1 cellular context compared by ENCODE assay signal in the genomic region with DNA sequence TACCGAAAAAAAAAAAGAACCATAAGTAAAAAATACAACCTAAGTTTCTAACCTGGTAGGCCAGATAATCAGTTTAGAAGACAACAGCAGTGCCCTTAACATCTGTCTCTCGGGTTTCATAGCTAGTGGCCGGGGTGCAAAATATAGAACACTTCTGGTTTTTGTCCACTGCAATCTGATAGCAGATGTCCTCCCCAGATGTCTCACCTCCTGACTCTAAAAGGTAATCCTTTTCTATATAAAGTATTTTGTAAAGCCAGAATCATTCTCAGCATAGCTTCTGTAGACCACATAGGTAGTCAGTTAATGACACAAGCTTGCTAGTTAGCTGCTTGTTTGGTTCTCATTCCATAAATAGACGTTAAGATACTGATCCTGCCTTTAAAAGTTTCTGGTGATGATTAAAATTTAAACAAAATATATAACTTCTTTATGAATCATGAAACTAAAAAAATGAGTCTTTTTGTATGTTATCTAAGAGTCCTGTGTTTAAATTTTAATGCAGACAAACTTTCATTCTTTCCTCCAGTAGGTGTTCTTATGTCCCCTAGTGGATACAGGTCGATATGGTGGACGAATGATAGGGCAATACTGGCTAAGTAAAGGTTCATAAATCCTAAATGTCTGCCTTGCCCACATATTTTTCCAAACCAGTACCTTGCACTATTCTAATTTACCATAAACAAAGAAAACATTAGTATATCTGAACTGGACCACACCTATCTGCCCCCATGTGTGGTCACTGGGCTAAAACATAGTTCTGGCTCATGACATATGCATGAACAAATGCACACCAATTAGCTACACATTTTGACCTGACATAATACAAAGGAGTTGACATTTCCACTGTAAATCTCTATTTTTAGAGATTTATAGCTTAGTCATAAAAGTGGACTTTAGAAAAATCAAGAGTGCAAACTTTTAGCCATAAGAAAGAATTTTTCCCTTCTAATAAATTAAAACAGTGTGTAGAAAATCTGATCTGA.
TF ChIP-seq lines count a peak whose summit lies in the region.

No MANE protein-coding gene starts in this region.

TF ChIP-seq in HCT116, 20 proteins besides CTCF, POLR2A, EP300 and RAD21 (continued from another document):
- TF ChIP-seq, protein P1, sequence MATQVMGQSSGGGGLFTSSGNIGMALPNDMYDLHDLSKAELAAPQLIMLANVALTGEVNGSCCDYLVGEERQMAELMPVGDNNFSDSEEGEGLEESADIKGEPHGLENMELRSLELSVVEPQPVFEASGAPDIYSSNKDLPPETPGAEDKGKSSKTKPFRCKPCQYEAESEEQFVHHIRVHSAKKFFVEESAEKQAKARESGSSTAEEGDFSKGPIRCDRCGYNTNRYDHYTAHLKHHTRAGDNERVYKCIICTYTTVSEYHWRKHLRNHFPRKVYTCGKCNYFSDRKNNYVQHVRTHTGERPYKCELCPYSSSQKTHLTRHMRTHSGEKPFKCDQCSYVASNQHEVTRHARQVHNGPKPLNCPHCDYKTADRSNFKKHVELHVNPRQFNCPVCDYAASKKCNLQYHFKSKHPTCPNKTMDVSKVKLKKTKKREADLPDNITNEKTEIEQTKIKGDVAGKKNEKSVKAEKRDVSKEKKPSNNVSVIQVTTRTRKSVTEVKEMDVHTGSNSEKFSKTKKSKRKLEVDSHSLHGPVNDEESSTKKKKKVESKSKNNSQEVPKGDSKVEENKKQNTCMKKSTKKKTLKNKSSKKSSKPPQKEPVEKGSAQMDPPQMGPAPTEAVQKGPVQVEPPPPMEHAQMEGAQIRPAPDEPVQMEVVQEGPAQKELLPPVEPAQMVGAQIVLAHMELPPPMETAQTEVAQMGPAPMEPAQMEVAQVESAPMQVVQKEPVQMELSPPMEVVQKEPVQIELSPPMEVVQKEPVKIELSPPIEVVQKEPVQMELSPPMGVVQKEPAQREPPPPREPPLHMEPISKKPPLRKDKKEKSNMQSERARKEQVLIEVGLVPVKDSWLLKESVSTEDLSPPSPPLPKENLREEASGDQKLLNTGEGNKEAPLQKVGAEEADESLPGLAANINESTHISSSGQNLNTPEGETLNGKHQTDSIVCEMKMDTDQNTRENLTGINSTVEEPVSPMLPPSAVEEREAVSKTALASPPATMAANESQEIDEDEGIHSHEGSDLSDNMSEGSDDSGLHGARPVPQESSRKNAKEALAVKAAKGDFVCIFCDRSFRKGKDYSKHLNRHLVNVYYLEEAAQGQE (IDR thresholded peaks at IDR 0.05; ENCODE audit: low read depth), result no peak
- TF ChIP-seq ZNF274 (IDR thresholded peaks at IDR 0.05; ENCODE audit: low read depth, low read length), result no peak
- TF ChIP-seq YY1 (IDR thresholded peaks at IDR 0.05; ENCODE audit: extremely low read depth, insufficient replicate concordance, low read depth, low read length), result no peak
